ENCODE assay signal across 1 cellular context in the genomic region with DNA sequence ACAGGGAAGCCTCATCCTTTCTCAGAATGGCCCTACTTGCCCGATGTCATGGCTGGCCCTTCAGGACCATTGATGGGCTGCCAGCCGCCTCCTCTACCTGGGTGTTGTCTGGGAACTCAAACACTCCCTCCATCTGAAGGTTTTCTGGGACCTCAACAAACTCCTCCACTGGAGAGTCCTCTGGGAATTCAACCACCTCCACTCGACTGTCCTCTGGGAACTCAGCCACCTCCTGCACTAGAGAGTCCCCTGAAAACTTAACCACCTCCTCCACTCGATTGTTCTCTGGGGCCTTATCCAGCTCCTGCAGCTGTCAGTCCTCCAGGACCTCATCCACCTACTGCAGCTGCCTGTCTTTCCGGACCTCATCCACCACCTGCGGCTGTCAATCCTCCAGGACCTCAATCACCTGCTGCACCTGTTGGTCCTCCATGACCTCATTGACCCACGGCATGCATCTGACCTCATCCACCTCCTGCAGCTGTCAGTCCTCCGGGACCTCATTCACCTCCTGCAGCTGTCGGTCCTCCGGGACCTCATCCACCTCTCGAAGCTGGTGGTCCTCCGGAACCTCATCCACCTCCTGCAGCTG.
TF ChIP-seq lines count a peak whose summit lies in the region.

No MANE protein-coding gene starts in this region.

TF ChIP-seq in K562, 482 proteins besides CTCF, POLR2A, EP300 and RAD21:
- TF ChIP-seq, protein P1, sequence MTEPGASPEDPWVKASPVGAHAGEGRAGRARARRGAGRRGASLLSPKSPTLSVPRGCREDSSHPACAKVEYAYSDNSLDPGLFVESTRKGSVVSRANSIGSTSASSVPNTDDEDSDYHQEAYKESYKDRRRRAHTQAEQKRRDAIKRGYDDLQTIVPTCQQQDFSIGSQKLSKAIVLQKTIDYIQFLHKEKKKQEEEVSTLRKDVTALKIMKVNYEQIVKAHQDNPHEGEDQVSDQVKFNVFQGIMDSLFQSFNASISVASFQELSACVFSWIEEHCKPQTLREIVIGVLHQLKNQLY (CRISPR knock-in tag; conservative IDR thresholded peaks at IDR 0.05): no peak
- peak; percentile 59 for TF ChIP-seq CBFA2T2 (conservative IDR thresholded peaks at IDR 0.05)
- no peak for TF ChIP-seq CHD7 (IDR thresholded peaks at IDR 0.05; ENCODE audit: low read depth, low read length)
- TF ChIP-seq CBFA2T3 (IDR thresholded peaks at IDR 0.05): peak; percentile 63
- no peak for TF ChIP-seq TFAM (CRISPR knock-in tag; conservative IDR thresholded peaks at IDR 0.05)
- no peak for TF ChIP-seq EHMT2 (IDR thresholded peaks at IDR 0.05)
- TF ChIP-seq ZNF408 (CRISPR knock-in tag; IDR thresholded peaks at IDR 0.05; ENCODE audit: low read depth): no peak
- TF ChIP-seq TSC22D4 (tag; IDR thresholded peaks at IDR 0.05): no peak
